ENCODE assay signal across 8 cellular contexts in the genomic region with DNA sequence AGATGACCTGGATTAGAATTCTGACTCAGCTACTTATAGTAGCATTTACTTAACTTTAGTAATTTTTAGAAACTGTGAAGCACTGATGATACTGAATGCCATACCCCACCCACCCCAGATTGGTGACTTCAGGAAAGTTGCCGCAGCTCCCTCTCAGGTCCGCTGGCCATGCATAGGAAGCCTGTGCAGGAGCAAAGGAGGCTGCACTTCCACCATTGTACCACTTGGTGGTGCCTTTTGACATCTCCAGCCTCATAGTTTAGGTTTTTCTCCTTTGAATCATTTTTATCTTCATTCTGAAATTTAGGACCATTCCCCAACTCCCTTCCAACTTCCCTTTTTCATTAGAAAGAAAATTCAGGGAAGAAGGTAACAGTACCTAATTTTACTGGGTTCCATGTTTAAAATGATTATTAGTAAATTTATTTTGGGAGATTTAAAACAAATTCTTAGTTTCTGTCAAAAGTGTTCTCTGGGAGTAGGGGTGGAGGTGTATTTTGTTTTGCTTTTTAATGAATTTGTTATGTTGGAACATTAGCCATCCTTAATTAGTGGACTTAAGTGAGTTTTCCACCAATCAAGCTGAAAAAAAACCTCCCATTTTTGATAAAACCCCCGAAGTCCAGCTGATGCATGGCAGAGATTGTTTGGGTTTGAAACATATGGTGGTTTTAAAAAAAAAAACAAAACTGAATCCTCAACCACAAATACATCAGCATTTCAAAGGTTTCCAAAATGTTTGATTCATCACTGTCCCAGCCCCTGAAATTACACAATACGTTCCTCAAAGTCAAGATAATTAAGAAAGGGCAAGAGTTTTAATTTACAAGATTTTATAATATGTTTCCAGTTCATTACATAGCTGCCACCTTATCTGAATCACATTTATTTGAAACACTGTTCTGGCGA.
A peak's percentile ranks its signal among the peaks of the same experiment; 100 is the strongest.
DNase-seq lines count a peak whose midpoint lies in the region; ATAC-seq, FAIRE-seq and TF ChIP-seq lines count a peak whose summit lies in the region.

No MANE protein-coding gene starts in this region.

- no peaks in the 10 kb centered on the region for H4K20me1 ChIP-seq in smooth muscle cell (ENCODE audit: low read depth)

- H3K9me3 ChIP-seq in adipocyte (ENCODE audit: control insufficient read depth, low read length) (no peaks in the 10 kb centered on the region), smooth muscle cell (replicated peaks; ENCODE audit: low read depth) (no peaks in the 10 kb centered on the region)

- peaks cover 15% of the 10 kb centered on the region for H3F3A ChIP-seq in smooth muscle cell (ENCODE audit: low read depth)

- H3K4me3 ChIP-seq in adipocyte (ENCODE audit: low read length) = no peak overlapping the region
- H3K4me3 ChIP-seq in smooth muscle cell = no peak overlapping the region

- WGBS in smooth muscle cell (ENCODE audit: low lambda C conversion rate) = 48% methylated on average over 5 of the region's 5 CpGs

- peak; percentile 95 for TF ChIP-seq CTCF in smooth muscle cell (IDR thresholded peaks at IDR 0.05; ENCODE audit: borderline replicate concordance, insufficient read depth, poor library complexity, severe bottlenecking)

- peak overlapping the region; percentile 74 for H3K27ac ChIP-seq in smooth muscle cell (ENCODE audit: low read depth)

- peak; percentile 72 for FAIRE-seq in G401.6 (lab: Jason Lieb, UNC)

- H3K36me3 ChIP-seq in adipocyte (ENCODE audit: control insufficient read depth, insufficient read depth, low read length, severe bottlenecking) = peaks cover 7% of the 10 kb centered on the region
- peaks cover 5% of the 10 kb centered on the region for H3K36me3 ChIP-seq in smooth muscle cell (ENCODE audit: low read depth)

- no peak overlapping the region for H2AFZ ChIP-seq in smooth muscle cell (ENCODE audit: low read depth)

- H3K4me1 ChIP-seq in adipocyte (ENCODE audit: control insufficient read depth, insufficient read depth, low read length) = peaks cover 7% of the 10 kb centered on the region
- H3K4me1 ChIP-seq in smooth muscle cell (ENCODE audit: low read depth) = peaks cover 14% of the 10 kb centered on the region

- H3K79me2 ChIP-seq in smooth muscle cell (ENCODE audit: low read depth) = peaks cover 7% of the 10 kb centered on the region

- DNase-seq in HuH-7.5 (ENCODE audit: low spot score) (peak; percentile 35), SHP77 treated with DMSO at 0.1 percent for 48 hours (lab: John Stamatoyannopoulos, UW) (peak; percentile 8), adipocyte (ENCODE audit: low read depth) (peak; percentile 88), hepatic stellate cell (ENCODE audit: low spot score) (peak; percentile 38), smooth muscle cell (lab: John Stamatoyannopoulos, UW; ENCODE audit: unreplicated experiment) (peak; percentile 5), 8988T (no peak)

- H3K27me3 ChIP-seq in adipocyte (replicated peaks; ENCODE audit: control insufficient read depth, insufficient read depth, low read length) = no peaks in the 10 kb centered on the region
- no peaks in the 10 kb centered on the region for H3K27me3 ChIP-seq in smooth muscle cell (ENCODE audit: low read depth)

- H3K4me2 ChIP-seq in smooth muscle cell = peak overlapping the region; percentile 30

- ATAC-seq in GM21526 (IDR thresholded peaks at IDR 0.05; ENCODE audit: low FRiP score, unreplicated experiment) = peak; percentile 85

- H3K9ac ChIP-seq in adipocyte (ENCODE audit: low read length) = no peak overlapping the region
- H3K9ac ChIP-seq in smooth muscle cell (ENCODE audit: low read depth) = peak overlapping the region; percentile 17
